Comparison of ENCODE assay signal across 26 cellular contexts in the genomic region with DNA sequence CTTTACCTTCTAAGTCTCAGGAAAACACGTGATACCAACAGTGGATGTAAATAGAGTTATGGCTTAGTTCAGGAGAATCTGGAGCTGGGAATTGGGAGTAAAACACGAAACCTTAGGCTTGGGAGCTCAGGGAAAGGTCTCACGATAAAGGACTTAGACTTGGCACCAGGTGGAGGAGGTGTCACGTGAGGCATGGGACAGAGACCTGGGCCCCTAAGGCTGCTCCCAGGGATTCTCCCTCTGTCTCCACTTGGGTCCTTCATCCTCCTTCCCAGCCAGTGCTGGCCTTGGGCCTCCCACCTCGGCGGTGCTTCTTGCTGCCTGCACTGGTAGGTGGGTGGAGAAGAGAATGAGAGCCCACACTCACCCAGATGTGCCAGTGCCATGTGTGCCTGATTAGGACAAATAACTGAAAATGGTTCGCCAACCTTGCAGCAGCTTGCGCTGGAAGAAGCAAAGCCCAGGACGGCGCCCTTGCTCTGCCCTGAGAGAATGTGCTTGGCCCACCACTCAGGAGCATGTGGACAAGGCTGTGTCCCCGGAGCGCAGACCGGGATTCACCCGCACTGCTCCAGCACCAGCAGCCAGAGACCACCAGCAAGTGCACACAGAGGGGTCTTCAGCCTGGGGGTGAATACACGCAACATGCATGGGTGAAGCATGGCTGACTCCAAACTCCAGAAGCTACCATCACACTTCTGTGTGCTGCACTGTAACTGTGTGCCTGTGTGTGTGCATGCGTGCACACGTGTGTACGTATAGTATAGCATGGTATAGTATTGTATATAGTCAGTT. TPM values are rescaled to one million over a fixed set of nuclear protein-coding genes. Genes with fewer than 3 reads are reported as not detected.
DNase-seq lines count a peak whose midpoint lies in the region; ATAC-seq and TF ChIP-seq lines count a peak whose summit lies in the region.
"Had no signal": no experiment of that assay in that cellular context is flagged by ENCODE, and none has a peak within 500 bp of the region (broad histone marks: within the 10 kb centered on the region; RNA-seq: fewer than 3 reads in every experiment).

No MANE protein-coding gene starts in this region.

- intact Hi-C loops in Panc1 (cut with micrococcal nuclease; ENCODE audit: unreplicated experiment), result no loop called here
- intact Hi-C loops in naive thymus-derived CD4-positive, alpha-beta T cell (cut with micrococcal nuclease), result no loop called here

- POLR2A ChIA-PET in Panc1 (lab: Charles Lee), result no interaction called here
- POLR2A ChIA-PET in naive thymus-derived CD4-positive, alpha-beta T cell (lab: Charles Lee), result no interaction called here

- H3K9ac ChIP-seq in BLaER1, result peak overlapping the region; percentile 66
- H3K9ac ChIP-seq: parathyroid adenoma had no signal

- H3K9me3 ChIP-seq in BLaER1 (peaks cover 23% of the 10 kb centered on the region), Panc1 (ENCODE audit: control insufficient read depth, insufficient read depth, low read depth, low read length) (no peaks in the 10 kb centered on the region)
- H3K9me3 ChIP-seq in naive thymus-derived CD4-positive, alpha-beta T cell (ENCODE audit: control insufficient read depth in 2 of 3, low read length in 3 of 3), result no peaks in the 10 kb centered on the region
- H3K9me3 ChIP-seq: HAP-1, lower lobe of right lung, spleen had no signal

- DNase-seq in GM13976 (ENCODE audit: low spot score) (peak; percentile 10), Panc1 (ENCODE audit: low read depth, low spot score) (no peak), SKM-1 (lab: John Stamatoyannopoulos, UW; ENCODE audit: unreplicated experiment) (no peak)
- DNase-seq in naive thymus-derived CD4-positive, alpha-beta T cell, result no peak
- DNase-seq: Calu3; effector memory CD8-positive, alpha-beta T cell; erythroblast; lower lobe of right lung; NCI-H1417 treated with DMSO at 0.1 percent for 48 hours; NCI-H2081; NCI-H345; NCI-H748 treated with DMSO at 0.1 percent for 48 hours; nephron progenitor cell; spleen; T1000 had no signal

- peaks cover 5 to 34% (median 23%) of the 10 kb centered on the region in 7 donors for H3K4me1 Mint-ChIP-seq in naive thymus-derived CD4-positive, alpha-beta T cell
- H3K4me1 Mint-ChIP-seq: nephron progenitor cell had no signal

- H3K4me3 Mint-ChIP-seq in naive thymus-derived CD4-positive, alpha-beta T cell, result peak overlapping the region in 5 of 10 donors; percentile 33 to 72 (median 68)
- H3K4me3 Mint-ChIP-seq: activated naive CD4-positive, alpha-beta T cell treated with anti-CD3 and anti-CD28 coated beads, Interleukin-2, amount 10 ng/mL, durations not matched to agents 7 days and 5 days; activated T-helper 1 cell treated with anti-CD3 and anti-CD28 coated beads, Interleukin-12 subunit alpha, Interleukin-12 subunit beta, Interleukin-2, Interleukin-4 antibody, amounts not matched to agents 30 ng/mL and 10 ng/mL and 1 ng/mL, durations not matched to agents 14 hours and 24 hours and 36 hours; effector memory CD8-positive, alpha-beta T cell; nephron progenitor cell; type B pancreatic cell had no signal

- peak overlapping the region; percentile 82 for H3K4me2 ChIP-seq in BLaER1

- peak overlapping the region in 7 of 9 donors; percentile 48 to 90 (median 75) for H3K27ac Mint-ChIP-seq in naive thymus-derived CD4-positive, alpha-beta T cell
- H3K27ac Mint-ChIP-seq: activated T-helper 1 cell treated with anti-CD3 and anti-CD28 coated beads, Interleukin-12 subunit alpha, Interleukin-12 subunit beta, Interleukin-2, Interleukin-4 antibody, amounts not matched to agents 30 ng/mL and 10 ng/mL and 1 ng/mL, durations not matched to agents 14 hours and 24 hours and 36 hours; effector memory CD8-positive, alpha-beta T cell; nephron progenitor cell; type B pancreatic cell had no signal

- CTCF ChIA-PET in Panc1 (lab: Charles Lee), result interaction anchor here (0.5 kb wide), 1 partner anchor 12 kb away, joined by 6 read pairs; no protein-coding TSS in a partner anchor
- CTCF ChIA-PET in naive thymus-derived CD4-positive, alpha-beta T cell (lab: Charles Lee), result no interaction called here

- H3K4me3 ChIP-seq in BLaER1, result peak overlapping the region; percentile 21
- H3K4me3 ChIP-seq in Panc1 (ENCODE audit: low read depth in 2 of 2, low read length in 2 of 2), result no peak overlapping the region
- H3K4me3 ChIP-seq in naive thymus-derived CD4-positive, alpha-beta T cell (ENCODE audit: low read length), result no peak overlapping the region
- H3K4me3 ChIP-seq: coronary artery, HAP-1, lower lobe of right lung, spleen had no signal

- H3K27ac ChIP-seq in BLaER1 (peak overlapping the region; percentile 85), Panc1 (ENCODE audit: low read length) (no peak overlapping the region)
- H3K27ac ChIP-seq in naive thymus-derived CD4-positive, alpha-beta T cell (ENCODE audit: low read depth, low read length), result no peak overlapping the region
- H3K27ac ChIP-seq: coronary artery, lower lobe of right lung, parathyroid adenoma, spleen had no signal

- peaks cover 75% of the 10 kb centered on the region for H3K4me1 ChIP-seq in BLaER1
- H3K4me1 ChIP-seq in Panc1 (ENCODE audit: control insufficient read depth, insufficient read depth, low read length), result peaks cover 4% of the 10 kb centered on the region; the same call in 1 of the 2 replicates
- H3K4me1 ChIP-seq in naive thymus-derived CD4-positive, alpha-beta T cell (ENCODE audit: control insufficient read depth in 2 of 2, insufficient read depth in 2 of 2, low read length in 2 of 2), result peaks cover 0 to 9% of the 10 kb centered on the region in 2 donors
- H3K4me1 ChIP-seq: HAP-1, lower lobe of right lung, parathyroid adenoma had no signal

- no peaks in the 10 kb centered on the region for H3K9me3 Mint-ChIP-seq in naive thymus-derived CD4-positive, alpha-beta T cell
- H3K9me3 Mint-ChIP-seq: activated naive CD4-positive, alpha-beta T cell treated with anti-CD3 and anti-CD28 coated beads, Interleukin-2, amount 10 ng/mL, durations not matched to agents 7 days and 5 days; activated T-helper 1 cell treated with anti-CD3 and anti-CD28 coated beads, Interleukin-12 subunit alpha, Interleukin-12 subunit beta, Interleukin-2, Interleukin-4 antibody, amounts not matched to agents 30 ng/mL and 10 ng/mL and 1 ng/mL, durations not matched to agents 14 hours and 24 hours and 36 hours; effector memory CD8-positive, alpha-beta T cell; IgD-negative memory B cell; nephron progenitor cell; type B pancreatic cell had no signal

- H3K36me3 Mint-ChIP-seq in naive thymus-derived CD4-positive, alpha-beta T cell, result peaks cover 0 to 3% (median 0%) of the 10 kb centered on the region in 5 donors
- H3K36me3 Mint-ChIP-seq: activated naive CD4-positive, alpha-beta T cell treated with anti-CD3 and anti-CD28 coated beads, Interleukin-2, amount 10 ng/mL, durations not matched to agents 7 days and 5 days; type B pancreatic cell had no signal

- no TSS peak for BruUV-seq in Panc1 (replicated peaks; lab: Mats Ljungman, UMichigan)

- in situ Hi-C loops in GM13976 (cut with MboI; ENCODE audit: low sequenced_read_pairs, unreplicated experiment), result loop anchor here (10.0 kb wide), 1 partner anchor 144 kb away; no protein-coding TSS in a partner anchor
- in situ Hi-C loops in Panc1 (cut with HindIII; ENCODE audit: low pct_unique_long_range_greater_than_20kb, low sequenced_read_pairs), result no loop called here

- ATAC-seq in Panc1, result peak; percentile 39
- ATAC-seq in naive thymus-derived CD4-positive, alpha-beta T cell, result no peak
- ATAC-seq in GM18519 (IDR thresholded peaks at IDR 0.05; ENCODE audit: low FRiP score, unreplicated experiment), result no peak
- ATAC-seq in HG03135 (IDR thresholded peaks at IDR 0.05; ENCODE audit: unreplicated experiment), result no peak
- ATAC-seq in GM19397 (IDR thresholded peaks at IDR 0.05; ENCODE audit: unreplicated experiment), result no peak
- ATAC-seq: effector memory CD8-positive, alpha-beta T cell had no signal

- TF ChIP-seq CTCF in GM13976 (IDR thresholded peaks at IDR 0.05; ENCODE audit: borderline replicate concordance, control extremely low read depth, extremely low read depth, insufficient read depth, missing control alignments) (no peak), Panc1 (IDR thresholded peaks at IDR 0.05) (no peak)

- H3K36me3 ChIP-seq in BLaER1, result no peaks in the 10 kb centered on the region
- H3K36me3 ChIP-seq in Panc1 (ENCODE audit: control insufficient read depth, insufficient read depth, low read length), result no peaks in the 10 kb centered on the region
- H3K36me3 ChIP-seq in naive thymus-derived CD4-positive, alpha-beta T cell (ENCODE audit: control insufficient read depth in 2 of 3, insufficient read depth in 3 of 3, low read length in 3 of 3), result no peaks in the 10 kb centered on the region
- H3K36me3 ChIP-seq: HAP-1, lower lobe of right lung, spleen had no signal

- no peaks in the 10 kb centered on the region for H4K20me1 ChIP-seq in BLaER1

- H3K27me3 ChIP-seq in BLaER1 (no peaks in the 10 kb centered on the region), Panc1 (ENCODE audit: control insufficient read depth, insufficient read depth, low read length) (no peaks in the 10 kb centered on the region)
- H3K27me3 ChIP-seq in naive thymus-derived CD4-positive, alpha-beta T cell (ENCODE audit: control insufficient read depth in 2 of 2, insufficient read depth in 2 of 2, low read length in 2 of 2), result no peaks in the 10 kb centered on the region

- H3K27me3 Mint-ChIP-seq in naive thymus-derived CD4-positive, alpha-beta T cell, result no peaks in the 10 kb centered on the region
- H3K27me3 Mint-ChIP-seq: type B pancreatic cell had no signal

RNA-seq across cellular contexts. Expression of gene PSMG2, which starts 48.1 kb away (rescaled TPM):
- total RNA-seq in Panc1 (2021; ENCODE audit: unreplicated experiment), result 63.1 TPM
- 33.1 TPM for polyA plus RNA-seq in Panc1 (2012; ENCODE audit: insufficient read length)
- 100 to 1,000 TPM in 1 of 5 experiments, 10 to 100 TPM in 4; 49.9 to 104 (median 59.9) TPM for total RNA-seq in naive thymus-derived CD4-positive, alpha-beta T cell
- polyA plus RNA-seq in naive thymus-derived CD4-positive, alpha-beta T cell, result 100 to 1,000 TPM; 113 to 126 TPM

RNA-seq across cellular contexts. Expression of gene CEP76, which starts 48.4 kb away (rescaled TPM):
- total RNA-seq in Panc1 (2021; ENCODE audit: unreplicated experiment), result 12.9 TPM
- 6.2 TPM for polyA plus RNA-seq in Panc1 (2012; ENCODE audit: insufficient read length)
- total RNA-seq in naive thymus-derived CD4-positive, alpha-beta T cell, result 10 to 100 TPM in 3 of 5 experiments, 1 to 10 TPM in 2; 6.9 to 13.2 (median 11.1) TPM
- polyA plus RNA-seq in naive thymus-derived CD4-positive, alpha-beta T cell, result 1 to 10 TPM; 8.3 to 9.4 TPM
